1 cellular context compared by ENCODE assay signal in genomic region chr2:174339971-174340399, GRCh38.
TF ChIP-seq lines count a peak whose summit lies in the region.

No MANE protein-coding gene starts in this region.

TF ChIP-seq in WTC11, 78 proteins besides CTCF, POLR2A, EP300 and RAD21 (continued from another document):
- TF ChIP-seq FOXP4 (CRISPR knock-in tag; IDR thresholded peaks at IDR 0.05) (no peak), HMGXB4 (CRISPR knock-in tag; IDR thresholded peaks at IDR 0.05) (no peak), CREM (CRISPR knock-in tag; IDR thresholded peaks at IDR 0.05) (no peak), TP53 (CRISPR knock-in tag; IDR thresholded peaks at IDR 0.05) (no peak), ZNF671 (CRISPR knock-in tag; IDR thresholded peaks at IDR 0.05) (no peak), ZNF219 (CRISPR knock-in tag; IDR thresholded peaks at IDR 0.05; ENCODE audit: borderline replicate concordance) (no peak), HMGA2 (CRISPR knock-in tag; IDR thresholded peaks at IDR 0.05) (no peak), CREB1 (CRISPR knock-in tag; IDR thresholded peaks at IDR 0.05) (no peak), ZNF138 (CRISPR knock-in tag; conservative IDR thresholded peaks at IDR 0.05) (no peak), IRF2 (CRISPR knock-in tag; IDR thresholded peaks at IDR 0.05; ENCODE audit: borderline replicate concordance, low read depth) (no peak)
